Comparison of ENCODE assay signal across 14 cellular contexts in the genomic region with DNA sequence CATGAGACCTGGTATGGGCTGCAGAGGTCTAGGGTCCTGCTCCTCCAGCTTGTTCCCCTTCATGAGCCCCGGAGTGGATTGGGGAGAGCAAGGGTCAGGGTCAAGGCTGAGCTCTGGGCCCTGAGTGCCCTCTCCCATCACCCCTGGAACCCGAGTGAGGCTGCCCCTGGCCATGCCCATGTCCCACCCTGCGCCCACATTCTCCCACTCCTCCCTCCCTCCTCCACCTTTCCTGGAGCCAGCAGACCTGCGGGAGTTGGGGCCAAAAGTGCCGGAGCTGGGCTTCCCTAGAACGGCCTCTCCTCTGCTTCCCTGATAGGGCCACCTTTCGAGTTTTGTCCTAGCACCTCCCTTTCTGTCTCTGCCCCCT. TPM values are rescaled to one million over a fixed set of nuclear protein-coding genes. Genes with fewer than 3 reads are reported as not detected.
DNase-seq lines count a peak whose midpoint lies in the region; ATAC-seq and TF ChIP-seq lines count a peak whose summit lies in the region.
"Had no signal": no experiment of that assay in that cellular context is flagged by ENCODE, and none has a peak within 500 bp of the region (broad histone marks: within the 10 kb centered on the region; RNA-seq: fewer than 3 reads in every experiment).

No MANE protein-coding gene starts in this region.

- no peak overlapping the region for H3K4ac ChIP-seq in neuronal stem cell (ENCODE audit: low read length)

- peak overlapping the region; percentile 1 for H2BK5ac ChIP-seq in neuronal stem cell (ENCODE audit: low read length)

- H3K27me3 ChIP-seq in PC-9 (ENCODE audit: insufficient read depth, low read depth) (no peaks in the 10 kb centered on the region), esophagus squamous epithelium (no peaks in the 10 kb centered on the region), neuronal stem cell (ENCODE audit: control insufficient read depth in 3 of 3, insufficient read depth in 3 of 3, low read depth in 1 of 3, low read length in 3 of 3) (peaks cover 0 to 12% (median 0%) of the 10 kb centered on the region in 3 experiments), psoas muscle (ENCODE audit: insufficient read depth in 3 of 3, low read length in 2 of 3) (no peaks in the 10 kb centered on the region)

- H2BK120ac ChIP-seq in neuronal stem cell (ENCODE audit: low read depth, low read length), result peak overlapping the region; percentile 6

- H3K18ac ChIP-seq in neuronal stem cell (ENCODE audit: low read length), result peak overlapping the region; percentile 92

- DNase-seq in PC-9, result no peak
- DNase-seq in esophagus squamous epithelium (lab: John Stamatoyannopoulos, UW), result no peak
- DNase-seq in neuronal stem cell (ENCODE audit: low spot score), result no peak
- DNase-seq in nucleus accumbens (lab: John Stamatoyannopoulos, UW), result no peak
- DNase-seq in activated CD4-positive, CD25-positive, alpha-beta regulatory T cell treated with anti-CD3 and anti-CD28 coated beads, Interleukin-2, amount 50 U/mL, for 72 hours, result no peak
- DNase-seq in psoas muscle, result no peak
- no peak for DNase-seq in medulla oblongata (ENCODE audit: extremely low spot score)
- DNase-seq: activated CD8-positive, alpha-beta memory T cell treated with anti-CD3 and anti-CD28 coated beads for 24 hours; effector memory CD4-positive, alpha-beta T cell; EL; NCI-H1048; stimulated activated CD4-positive, alpha-beta T cell treated with anti-CD3 and anti-CD28 coated beads, Interleukin-1b, Interleukin-23, amount 100 ng/mL, for 48 hours; stimulated activated naive CD8-positive, alpha-beta T cell treated with anti-CD3 and anti-CD28 coated beads, Interleukin-15, Interleukin-2, amounts not matched to agents 100 U/mL and 50 U/mL, for 24 hours had no signal

- H3K4me3 ChIP-seq in PC-9 (peak overlapping the region; percentile 62), esophagus squamous epithelium (peak overlapping the region; percentile 36 to 64 (median 45)), neuronal stem cell (ENCODE audit: low read length in 2 of 2) (no peak overlapping the region), psoas muscle (no peak overlapping the region)

- H3K36me3 ChIP-seq in PC-9 (ENCODE audit: low read depth) (no peaks in the 10 kb centered on the region), esophagus squamous epithelium (no peaks in the 10 kb centered on the region), neuronal stem cell (replicated peaks in 1 of 2; ENCODE audit: control insufficient read depth in 2 of 2, insufficient read depth in 2 of 2, low read length in 2 of 2) (no peaks in the 10 kb centered on the region), psoas muscle (ENCODE audit: insufficient read depth in 1 of 2, low read depth in 1 of 2) (no peaks in the 10 kb centered on the region)

- H3K23ac ChIP-seq in neuronal stem cell (ENCODE audit: low read depth, low read length, poor library complexity), result peak overlapping the region; percentile 74

- TF ChIP-seq POLR2A in esophagus squamous epithelium (IDR thresholded peaks at IDR 0.05), result no peak

- H3K79me1 ChIP-seq in neuronal stem cell (ENCODE audit: low read depth, low read length), result no peaks in the 10 kb centered on the region

- H2BK12ac ChIP-seq in neuronal stem cell (ENCODE audit: low read length), result peak overlapping the region; percentile 87

- H4K91ac ChIP-seq in neuronal stem cell (ENCODE audit: low read depth, low read length, poor library complexity), result no peak overlapping the region

- H3F3A ChIP-seq in PC-9 (ENCODE audit: insufficient read depth, low read depth), result peaks cover 72% of the 10 kb centered on the region

- no peak for TF ChIP-seq CTCF in 22Rv1 (IDR thresholded peaks at IDR 0.05)
- TF ChIP-seq CTCF in PC-9 (conservative IDR thresholded peaks at IDR 0.05), result no peak
- no peak for TF ChIP-seq CTCF in esophagus squamous epithelium (IDR thresholded peaks at IDR 0.05)
- TF ChIP-seq CTCF in psoas muscle (IDR thresholded peaks at IDR 0.05), result no peak

- no peaks in the 10 kb centered on the region for H3K9me3 ChIP-seq in PC-9 (ENCODE audit: insufficient read depth, low read depth)
- no peaks in the 10 kb centered on the region for H3K9me3 ChIP-seq in esophagus squamous epithelium
- no peaks in the 10 kb centered on the region for H3K9me3 ChIP-seq in neuronal stem cell (replicated peaks in 1 of 2; ENCODE audit: control insufficient read depth in 2 of 2, insufficient read depth in 1 of 2, low read depth in 1 of 2, low read length in 2 of 2)
- H3K9me3 ChIP-seq in psoas muscle, result no peaks in the 10 kb centered on the region

- H4K8ac ChIP-seq in neuronal stem cell (ENCODE audit: low read depth, low read length), result no peak overlapping the region

- WGBS in esophagus squamous epithelium, 2 donors, result 37 to 47% methylated on average over 5 to 6 of the region's 7 CpGs
- WGBS in neuronal stem cell (ENCODE audit: extremely low coverage in 2 of 2, insufficient read length in 2 of 2, insufficient replicate concordance in 1 of 2), 2 donors, result no CpG with 5 or more reads among the region's 7 CpGs
- 73 to 80% (median 78%) methylated on average over 7 of the region's 7 CpGs for WGBS in psoas muscle, 3 donors

- peaks cover 63% of the 10 kb centered on the region for H3K79me2 ChIP-seq in PC-9 (ENCODE audit: low read depth)

- peak overlapping the region; percentile 98 for H3K4me2 ChIP-seq in PC-9
- H3K4me2 ChIP-seq in neuronal stem cell (ENCODE audit: insufficient read depth, low read length, poor library complexity, severe bottlenecking), result no peak overlapping the region

- H2BK15ac ChIP-seq in neuronal stem cell (ENCODE audit: low read length), result peak overlapping the region; percentile 94

- CTCF ChIA-PET in PC-9 (lab: Charles Lee), result interaction anchor here (0.6 to 1.1 kb wide), 5 partner anchors 9 to 280 kb away, joined by 3 to 10 read pairs (median 4); a partner anchor contains a TSS

- BruUV-seq in PC-9 (replicated peaks; lab: Mats Ljungman, UMichigan), result no TSS peak

- POLR2A ChIA-PET in PC-9 (lab: Charles Lee; ENCODE audit: unreplicated experiment), result interaction anchor here (0.6 to 2.0 kb wide), 8 partner anchors 9 to 571 kb away, joined by 3 to 25 read pairs (median 8); a partner anchor contains a TSS

- H3K9me2 ChIP-seq in PC-9 (ENCODE audit: insufficient read depth), result no peaks in the 10 kb centered on the region

- H3K27ac ChIP-seq in 22Rv1 (peak overlapping the region; percentile 98), PC-9 (peak overlapping the region; percentile 89), esophagus squamous epithelium (peak overlapping the region; percentile 91 to 95 (median 93)), neuronal stem cell (replicated peaks; ENCODE audit: low read length) (no peak overlapping the region), psoas muscle (no peak overlapping the region)

- peak overlapping the region; percentile 79 for H2AK5ac ChIP-seq in neuronal stem cell (ENCODE audit: low read depth, low read length)

- no peak for ATAC-seq in psoas muscle
- ATAC-seq: stimulated activated naive CD8-positive, alpha-beta T cell treated with anti-CD3 and anti-CD28 coated beads, Interleukin-15, Interleukin-2, amounts not matched to agents 100 U/mL and 50 U/mL, for 24 hours had no signal

- peak overlapping the region; percentile 10 for H3K14ac ChIP-seq in neuronal stem cell (ENCODE audit: low read length)

- H3K9ac ChIP-seq in neuronal stem cell (ENCODE audit: low read depth, low read length, poor library complexity), result no peak overlapping the region

- H3K4me1 ChIP-seq in PC-9 (replicated peaks; ENCODE audit: insufficient read depth), result peaks cover 53% of the 10 kb centered on the region
- H3K4me1 ChIP-seq in esophagus squamous epithelium, result peaks cover 40 to 100% (median 63%) of the 10 kb centered on the region in 3 donors
- peaks cover 49 to 58% of the 10 kb centered on the region in 2 donors for H3K4me1 ChIP-seq in neuronal stem cell (ENCODE audit: control insufficient read depth in 2 of 2, insufficient read depth in 1 of 2, low read depth in 1 of 2, low read length in 2 of 2)
- H3K4me1 ChIP-seq in psoas muscle, result peaks cover 24% of the 10 kb centered on the region

- intact Hi-C loops in PC-9 (cut with micrococcal nuclease; ENCODE audit: unreplicated experiment) (loop anchor here (2.0 to 5.0 kb wide), 2 partner anchors 118 to 158 kb away; a partner anchor contains a TSS), esophagus squamous epithelium (cut with DNase I) (loop anchor here (5.0 kb wide), 1 partner anchor 37 kb away; no protein-coding TSS in a partner anchor), psoas muscle (cut with DNase I) (no loop called here)

- H2AFZ ChIP-seq in PC-9, result no peak overlapping the region
- H2AFZ ChIP-seq in neuronal stem cell (ENCODE audit: low read length), result peak overlapping the region; percentile 90

- no peaks in the 10 kb centered on the region for H4K20me1 ChIP-seq in PC-9 (ENCODE audit: insufficient read depth)

RNA-seq across cellular contexts. Expression of a gene that starts 0.6 kb away (rescaled TPM):
- 460 and 549 TPM in 2 replicates for total RNA-seq in PC-9 (2021)
- 100 to 1,000 TPM in 3 of 4 donors, 10 to 100 TPM in 1; 88.9 to 266 (median 111) TPM for total RNA-seq in esophagus squamous epithelium
- polyA plus RNA-seq in neuronal stem cell (2013, experiment 1 of 2), result 0.40 TPM
- polyA plus RNA-seq in neuronal stem cell (2013, experiment 2 of 2), result 0.68 TPM
- total RNA-seq in psoas muscle, result under 1 TPM; 0.30 to 0.57 (median 0.48) TPM
- polyA plus RNA-seq in psoas muscle, result under 1 TPM; 0.03 to 0.39 (median 0.31) TPM

RNA-seq across cellular contexts. Expression of a gene that starts 9.2 kb away (rescaled TPM):
- total RNA-seq in PC-9 (2021) (178 and 185 TPM in 2 replicates), esophagus squamous epithelium (100 to 1,000 TPM in 3 of 4 donors, 10 to 100 TPM in 1; 98.2 to 171 (median 136) TPM), psoas muscle (10 to 100 TPM; 23.7 to 38.6 (median 34.1) TPM)
- 2.3 TPM for polyA plus RNA-seq in neuronal stem cell (2013, experiment 1 of 2)
- polyA plus RNA-seq in neuronal stem cell (2013, experiment 2 of 2), result 2.3 TPM
- polyA plus RNA-seq in psoas muscle, result 10 to 100 TPM; 15.3 to 38.8 (median 34.5) TPM

RNA-seq across cellular contexts. Expression of a gene that starts 32.9 kb away (rescaled TPM):
- 144 and 165 TPM in 2 replicates for total RNA-seq in PC-9 (2021)
- 100 to 1,000 TPM; 121 to 190 (median 134) TPM for total RNA-seq in esophagus squamous epithelium
- 35.2 TPM for polyA plus RNA-seq in neuronal stem cell (2013, experiment 1 of 2)
- polyA plus RNA-seq in neuronal stem cell (2013, experiment 2 of 2), result 34.5 TPM
- 100 to 1,000 TPM in 3 of 4 donors, 10 to 100 TPM in 1; 38.8 to 224 (median 127) TPM for total RNA-seq in psoas muscle
- polyA plus RNA-seq in psoas muscle, result 100 to 1,000 TPM in 1 of 3 donors, 10 to 100 TPM in 2; 53.7 to 117 (median 65.4) TPM

Comparison
In these comparisons a context has a peak if more than half of its experiments do, and no peak if none do; other contexts are left out.
1. H3K27ac ChIP-seq: peak in 22Rv1 (single experiment), PC-9 (single experiment) and esophagus squamous epithelium (4 of 4); none in neuronal stem cell (single experiment) and psoas muscle (single experiment).
2. H3K4me3 ChIP-seq: peak in PC-9 (single experiment) and esophagus squamous epithelium (4 of 4); none in neuronal stem cell (0 of 2) and psoas muscle (single experiment).
3. RNA of a gene that starts 0.6 kb away (total RNA-seq): 460 to 549 TPM in PC-9 and 88.9 to 266 TPM in esophagus squamous epithelium; 0.30 to 0.57 TPM in psoas muscle; every median in the first group is over 10 times any median in the second.
4. intact Hi-C loops: an anchor here in PC-9 (2.0 to 5.0 kb wide) and esophagus squamous epithelium (5.0 kb wide); none called in psoas muscle.